26 cellular contexts compared by ENCODE assay signal in the genomic region with DNA sequence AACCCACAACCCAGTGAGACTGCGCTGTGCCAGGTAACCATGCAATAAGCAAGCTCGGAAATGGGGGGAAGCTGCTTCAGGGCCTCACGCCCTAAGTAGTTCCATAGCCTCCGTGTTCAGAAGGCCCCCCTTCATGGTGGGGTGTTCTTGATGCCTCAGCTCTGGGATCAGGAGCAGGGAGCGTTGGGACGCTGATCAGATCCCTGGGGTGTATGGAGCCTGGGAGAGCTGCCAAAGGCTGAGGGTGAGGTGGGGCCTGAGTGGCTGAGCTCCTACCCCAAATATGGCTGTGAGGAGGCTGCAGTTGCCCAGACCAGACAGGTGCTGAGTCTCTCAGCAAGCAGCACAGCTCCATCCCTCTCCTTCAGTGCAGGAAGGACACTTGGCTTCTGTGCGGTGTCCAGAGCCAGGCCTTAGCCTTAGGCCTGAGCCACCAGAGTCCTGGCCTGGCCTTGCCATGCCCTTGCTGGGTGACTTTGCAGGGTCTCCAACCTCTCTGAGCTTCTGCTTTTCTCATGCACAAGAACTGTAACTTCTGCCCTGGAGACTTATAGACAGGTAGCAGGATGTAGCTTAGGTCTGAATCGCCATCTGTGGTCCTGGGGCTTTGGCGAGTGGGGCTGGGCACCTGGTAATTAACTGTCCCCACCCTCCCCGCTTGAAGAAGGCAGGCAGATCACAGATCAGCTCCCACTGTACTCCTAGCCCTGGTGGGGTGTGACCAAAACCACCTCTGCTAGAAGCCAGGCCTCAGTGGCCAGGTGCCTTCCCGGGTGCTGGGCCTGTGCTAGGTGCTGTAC. TPM values are rescaled to one million over a fixed set of nuclear protein-coding genes. Genes with fewer than 3 reads are reported as not detected.
DNase-seq lines count a peak whose midpoint lies in the region; ATAC-seq, FAIRE-seq and TF ChIP-seq lines count a peak whose summit lies in the region.
"Had no signal": no experiment of that assay in that cellular context is flagged by ENCODE, and none has a peak within 500 bp of the region (broad histone marks: within the 10 kb centered on the region; RNA-seq: fewer than 3 reads in every experiment).

No MANE protein-coding gene starts in this region.

- peaks cover 5% of the 10 kb centered on the region for H3K4me1 Mint-ChIP-seq in activated T-cell treated with anti-CD3 and anti-CD28 coated beads, Interleukin-2, amount 50 U/mL, for 24 hours (ENCODE audit: low read depth)

- no peak overlapping the region for H4K91ac ChIP-seq in trophoblast cell (ENCODE audit: low read depth, low read length)

- TF ChIP-seq RAD21 in HepG2 (CRISPR knock-in tag; IDR thresholded peaks at IDR 0.05): no peak

- ATAC-seq in HepG2 (no peak), right lobe of liver (no peak), right cardiac atrium (peak; percentile 9 to 53), GM19328 (IDR thresholded peaks at IDR 0.05; ENCODE audit: unreplicated experiment) (no peak), GM18520 (IDR thresholded peaks at IDR 0.05; ENCODE audit: unreplicated experiment) (no peak)
- ATAC-seq: activated CD4-positive, alpha-beta T cell treated with anti-CD3 and anti-CD28 coated beads for 36 hours; esophagus mucosa had no signal

- H4K20me1 ChIP-seq in HepG2 (ENCODE audit: insufficient read depth, low read length): no peaks in the 10 kb centered on the region

- H2BK5ac ChIP-seq in trophoblast cell (ENCODE audit: low read depth, low read length, poor library complexity): no peak overlapping the region

- no TSS peak for BruUV-seq in HepG2 (replicated peaks; lab: Mats Ljungman, UMichigan)

- H3K79me1 ChIP-seq in trophoblast cell (ENCODE audit: low read length): peaks cover 6% of the 10 kb centered on the region

- peak overlapping the region; percentile 30 for H3K4me2 ChIP-seq in HepG2 (ENCODE audit: low read depth, low read length)
- H3K4me2 ChIP-seq in trophoblast cell (ENCODE audit: low read length): no peak overlapping the region

- CTCF ChIA-PET in HepG2 (lab: Yijun Ruan, JAX; ENCODE audit: low intra/inter-chr PET ratio, low total read pairs): no interaction called here

- H3K4me3 ChIP-seq in HepG2 (replicated peaks in 1 of 3; ENCODE audit: insufficient read depth in 1 of 3, low read depth in 2 of 3, low read length in 3 of 3) (no peak overlapping the region; a peak in 1 of 6 replicates), right lobe of liver (no peak overlapping the region), WERI-Rb-1 (ENCODE audit: low read depth, low read length) (no peak overlapping the region), right cardiac atrium (ENCODE audit: low read length) (no peak overlapping the region), trophoblast cell (ENCODE audit: low read depth, low read length) (no peak overlapping the region)
- H3K4me3 ChIP-seq: vagina had no signal

- TF ChIP-seq POLR2A in HepG2 (IDR thresholded peaks at IDR 0.05; ENCODE audit: insufficient read depth in 1 of 2, low read depth in 2 of 2, low read length in 2 of 2) (no peak), right lobe of liver (IDR thresholded peaks at IDR 0.05) (no peak)

- TF ChIP-seq EP300 in HepG2 (IDR thresholded peaks at IDR 0.05; ENCODE audit: low read depth in 2 of 2, low read length in 2 of 2): no peak
- no peak for TF ChIP-seq EP300 in HepG2 (CRISPR knock-in tag; IDR thresholded peaks at IDR 0.05; ENCODE audit: borderline replicate concordance)

- no peak overlapping the region for H2AFZ ChIP-seq in HepG2 (ENCODE audit: low read length)
- H2AFZ ChIP-seq in trophoblast cell (ENCODE audit: insufficient read depth, low read length, poor library complexity): no peak overlapping the region

- FAIRE-seq in HepG2 (lab: Jason Lieb, UNC): no peak
- FAIRE-seq: TTC549 had no signal

- H2BK12ac ChIP-seq in trophoblast cell (ENCODE audit: low read length): no peak overlapping the region

- H3K27me3 ChIP-seq in HepG2 (ENCODE audit: control insufficient read depth in 1 of 2, insufficient read depth in 2 of 2, low read length in 2 of 2): no peaks in the 10 kb centered on the region; a peak in 1 of 5 replicates
- H3K27me3 ChIP-seq in right lobe of liver: no peaks in the 10 kb centered on the region
- H3K27me3 ChIP-seq in WERI-Rb-1 (ENCODE audit: insufficient read depth, low read depth, severe bottlenecking): no peaks in the 10 kb centered on the region
- no peaks in the 10 kb centered on the region for H3K27me3 ChIP-seq in right cardiac atrium (ENCODE audit: control insufficient read depth, insufficient read depth)
- H3K27me3 ChIP-seq in trophoblast cell (ENCODE audit: insufficient read depth, low read length): peaks cover 3% of the 10 kb centered on the region
- H3K27me3 ChIP-seq: vagina had no signal

- H3K4me3 Mint-ChIP-seq in activated T-cell treated with anti-CD3 and anti-CD28 coated beads, Interleukin-2, amount 50 U/mL, for 24 hours: no peak overlapping the region
- H3K4me3 Mint-ChIP-seq: activated CD4-positive, alpha-beta T cell treated with anti-CD3 and anti-CD28 coated beads for 36 hours; activated naive CD8-positive, alpha-beta T cell; CD4-positive, alpha-beta T cell had no signal

- in situ Hi-C loops in HepG2 (cut with HindIII; ENCODE audit: extremely low pct_ligation_motif_present, low pct_unique_long_range_greater_than_20kb): no loop called here

- no peak overlapping the region for H4K8ac ChIP-seq in trophoblast cell (ENCODE audit: low read depth, low read length)

- H3K9me3 ChIP-seq in HepG2 (ENCODE audit: low read length) (no peaks in the 10 kb centered on the region), right lobe of liver (no peaks in the 10 kb centered on the region), WERI-Rb-1 (ENCODE audit: severe bottlenecking) (no peaks in the 10 kb centered on the region), right cardiac atrium (ENCODE audit: control insufficient read depth, low read length) (no peaks in the 10 kb centered on the region), trophoblast cell (ENCODE audit: insufficient read depth, low read depth, low read length) (no peaks in the 10 kb centered on the region)
- H3K9me3 ChIP-seq: vagina had no signal

- POLR2A ChIA-PET in HepG2 (lab: Yijun Ruan, JAX): interaction anchor here (0.9 to 6.6 kb wide), 3 partner anchors 9 to 79 kb away, joined by 5 to 201 read pairs (median 10); partner anchors contain the start of genes CHCHD10 and SMARCB1

- no peaks in the 10 kb centered on the region for H3K36me3 Mint-ChIP-seq in activated T-cell treated with anti-CD3 and anti-CD28 coated beads, Interleukin-2, amount 50 U/mL, for 24 hours (ENCODE audit: low read depth)
- H3K36me3 Mint-ChIP-seq: activated naive CD8-positive, alpha-beta T cell had no signal

- H3K36me3 ChIP-seq in HepG2 (replicated peaks in 1 of 2; ENCODE audit: control insufficient read depth in 1 of 2, insufficient read depth in 2 of 2, low read length in 2 of 2): no peaks in the 10 kb centered on the region
- no peaks in the 10 kb centered on the region for H3K36me3 ChIP-seq in right lobe of liver
- H3K36me3 ChIP-seq in WERI-Rb-1: no peaks in the 10 kb centered on the region
- no peaks in the 10 kb centered on the region for H3K36me3 ChIP-seq in trophoblast cell (ENCODE audit: control insufficient read depth in 1 of 2, insufficient read depth in 2 of 2, low read length in 2 of 2)
- H3K36me3 ChIP-seq: vagina had no signal

- intact Hi-C loops in HepG2 (cut with micrococcal nuclease; ENCODE audit: unreplicated experiment) (no loop called here), right lobe of liver (cut with DNase I) (loop anchor here (5.0 kb wide), 2 partner anchors 64 to 69 kb away; no protein-coding TSS in a partner anchor), right cardiac atrium (cut with DNase I) (no loop called here)

- 82% methylated on average over 5 of the region's 11 CpGs for WGBS in HepG2 (ENCODE audit: low lambda C conversion rate)
- 83% methylated on average over 6 of the region's 11 CpGs for WGBS in right lobe of liver (ENCODE audit: insufficient coverage, low coverage, low lambda C conversion rate, missing lambda C conversion rate)
- WGBS in right cardiac atrium: 81% methylated on average over 11 of the region's 11 CpGs
- WGBS in trophoblast cell (ENCODE audit: extremely low coverage, insufficient coverage, insufficient read length): no CpG with 5 or more reads among the region's 11 CpGs

- H3K18ac ChIP-seq in trophoblast cell (ENCODE audit: low read length): no peak overlapping the region

- no peak overlapping the region for H3K14ac ChIP-seq in trophoblast cell (ENCODE audit: low read length)

- no peak overlapping the region for H3K4ac ChIP-seq in trophoblast cell (ENCODE audit: low read depth, low read length)

- no peaks in the 10 kb centered on the region for H3K27me3 Mint-ChIP-seq in activated T-cell treated with anti-CD3 and anti-CD28 coated beads, Interleukin-2, amount 50 U/mL, for 24 hours
- H3K27me3 Mint-ChIP-seq: activated naive CD8-positive, alpha-beta T cell; CD4-positive, alpha-beta T cell had no signal

- H4K12ac ChIP-seq in trophoblast cell (ENCODE audit: low read depth, low read length): no peak overlapping the region

- H3K9me3 Mint-ChIP-seq in activated T-cell treated with anti-CD3 and anti-CD28 coated beads, Interleukin-2, amount 50 U/mL, for 24 hours: no peaks in the 10 kb centered on the region
- H3K9me3 Mint-ChIP-seq: CD4-positive, alpha-beta T cell had no signal

- peaks cover 2% of the 10 kb centered on the region for H3K79me2 ChIP-seq in HepG2 (ENCODE audit: insufficient read depth, low read length)
- no peaks in the 10 kb centered on the region for H3K79me2 ChIP-seq in trophoblast cell (ENCODE audit: control insufficient read depth, insufficient read depth, low read length, poor library complexity)

- no peak for TF ChIP-seq CTCF in HepG2 (CRISPR knock-in tag; IDR thresholded peaks at IDR 0.05)
- no peak for TF ChIP-seq CTCF in right lobe of liver (IDR thresholded peaks at IDR 0.05)
- TF ChIP-seq CTCF in WERI-Rb-1 (IDR thresholded peaks at IDR 0.05; ENCODE audit: low read depth, low read length): no peak

- no peak overlapping the region for H2BK120ac ChIP-seq in trophoblast cell (ENCODE audit: insufficient read depth, low read length, poor library complexity)

- H3K27ac Mint-ChIP-seq in activated T-cell treated with anti-CD3 and anti-CD28 coated beads, Interleukin-2, amount 50 U/mL, for 24 hours: no peak overlapping the region
- H3K27ac Mint-ChIP-seq: activated CD4-positive, alpha-beta T cell treated with anti-CD3 and anti-CD28 coated beads for 36 hours; activated naive CD8-positive, alpha-beta T cell; CD4-positive, alpha-beta T cell had no signal

- no peak overlapping the region for H3K23ac ChIP-seq in trophoblast cell (ENCODE audit: low read length)

- DNase-seq in HepG2 (ENCODE audit: low spot score) (no peak), right lobe of liver (no peak), WERI-Rb-1 (peak; percentile 69), right cardiac atrium (peak in 2 of 3 donors; percentile 41 to 80), trophoblast cell (no peak)
- DNase-seq in activated T-cell treated with anti-CD3 and anti-CD28 coated beads, Interleukin-2, amount 50 U/mL, for 24 hours: no peak
- DNase-seq: activated CD4-positive, alpha-beta T cell treated with anti-CD3 and anti-CD28 coated beads for 36 hours; CD4-positive, alpha-beta T cell; DMS53; effector CD8-positive, alpha-beta T cell; GF-D8; midbrain; NCI-H146; NCI-H510A; stimulated activated CD8-positive, alpha-beta memory T cell treated with anti-CD3 and anti-CD28 coated beads, Interleukin-4, amount 100 ng/mL, for 48 hours had no signal

- no peak overlapping the region for H2AK5ac ChIP-seq in trophoblast cell (ENCODE audit: low read length)

- peaks cover 70% of the 10 kb centered on the region for H3K4me1 ChIP-seq in HepG2 (ENCODE audit: insufficient read depth, low read length)
- peaks cover 0 to 9% (median under 1%) of the 10 kb centered on the region in 4 donors for H3K4me1 ChIP-seq in right lobe of liver
- no peaks in the 10 kb centered on the region for H3K4me1 ChIP-seq in right cardiac atrium (ENCODE audit: control insufficient read depth, insufficient read depth, low read length)
- peaks cover 26 to 27% of the 10 kb centered on the region in 2 experiments for H3K4me1 ChIP-seq in trophoblast cell (ENCODE audit: control insufficient read depth in 1 of 2, insufficient read depth in 2 of 2, low read length in 2 of 2)

- H3K9ac ChIP-seq in HepG2 (ENCODE audit: insufficient read depth, low read depth, low read length) (no peak overlapping the region; the same call in 1 of the 2 replicates), trophoblast cell (ENCODE audit: low read length) (no peak overlapping the region)

- H3K27ac ChIP-seq in HepG2 (ENCODE audit: extremely low read length, insufficient read depth, low read length) (no peak overlapping the region), right lobe of liver (no peak overlapping the region), WERI-Rb-1 (peak overlapping the region; percentile 57), right cardiac atrium (ENCODE audit: low read length) (no peak overlapping the region), trophoblast cell (ENCODE audit: low read depth, low read length) (no peak overlapping the region)
- H3K27ac ChIP-seq: vagina had no signal

RNA-seq across cellular contexts. Expression of gene MMP11, which starts 5.3 kb away (rescaled TPM):
- total RNA-seq in HepG2 (2016; rRNA removed; fragmentation: Illumina TruSeq; extraction: Trizol) (2.7 and 8.9 TPM in 2 replicates), right lobe of liver (1 to 10 TPM in 2 of 6 experiments, under 1 TPM in 4; 0.59 to 1.3 (median 0.90) TPM), right cardiac atrium (10 to 100 TPM in 2 of 4 donors, 1 to 10 TPM in 2; 2.8 to 15.4 (median 11.5) TPM)
- 1.8 and 2.5 TPM in 2 replicates for total RNA-seq in HepG2 (2016; cell fraction: cytosol; rRNA removed; fragmentation: Illumina TruSeq; extraction: Trizol; ENCODE audit: low read depth)
- 2.3 and 8.4 TPM in 2 replicates for total RNA-seq in HepG2 (2016; cell fraction: insoluble cytoplasmic fraction; rRNA removed; fragmentation: Illumina TruSeq; extraction: Trizol)
- 2.3 and 2.5 TPM in 2 replicates for total RNA-seq in HepG2 (2016; cell fraction: membrane; rRNA removed; fragmentation: Illumina TruSeq; extraction: Trizol)
- 8.4 and 12.1 TPM in 2 replicates for total RNA-seq in HepG2 (2016; cell fraction: nucleus; rRNA removed; fragmentation: Illumina TruSeq; extraction: Trizol)
- polyA plus RNA-seq in HepG2 (2011; rRNA removed) (28.6 and 88.6 TPM in 2 replicates), right cardiac atrium (5.9 TPM)
- 28.4 and 53.0 TPM in 2 replicates for polyA plus RNA-seq in HepG2 (2011; cell fraction: cytosol; rRNA removed)
- polyA plus RNA-seq in HepG2 (2011; cell fraction: nucleus; rRNA removed): 63.0 and 95.6 TPM in 2 replicates
- polyA plus RNA-seq in HepG2 (2012): 39.9 and 70.8 TPM in 2 replicates
- polyA plus RNA-seq in HepG2 (2016; cell fraction: cytosol; fragmentation: Illumina TruSeq; extraction: Trizol; ENCODE audit: low read depth): 0.88 and 0.92 TPM in 2 replicates
- polyA plus RNA-seq in HepG2 (2016; cell fraction: insoluble cytoplasmic fraction; fragmentation: Illumina TruSeq; extraction: Trizol; ENCODE audit: low read depth): 3.0 and 3.5 TPM in 2 replicates
- polyA plus RNA-seq in HepG2 (2016; cell fraction: membrane; fragmentation: Illumina TruSeq; extraction: Trizol; ENCODE audit: low read depth): 1.7 TPM in 2 replicates
- polyA plus RNA-seq in HepG2 (2016; cell fraction: nucleus; fragmentation: Illumina TruSeq; extraction: Trizol; ENCODE audit: insufficient read depth, low read depth): 13.9 and 17.6 TPM in 2 replicates
- polyA minus RNA-seq in HepG2 (2011; rRNA and poly(A)+ RNA removed; ENCODE audit: low replicate concordance): 28.7 TPM in 1 of 2 replicates, not detected in the other
- 5.1 and 17.3 TPM in 2 replicates for polyA minus RNA-seq in HepG2 (2011; cell fraction: cytosol; rRNA and poly(A)+ RNA removed)
- polyA minus RNA-seq in HepG2 (2011; cell fraction: nucleus; rRNA and poly(A)+ RNA removed): 9.9 and 21.9 TPM in 2 replicates
- polyA plus RNA-seq in trophoblast cell (2013): 3.2 and 3.6 TPM in 2 replicates

RNA-seq across cellular contexts. Expression of gene SMARCB1, which starts 8.8 kb away (rescaled TPM):
- 74.0 and 75.8 TPM in 2 replicates for total RNA-seq in HepG2 (2016; rRNA removed; fragmentation: Illumina TruSeq; extraction: Trizol)
- total RNA-seq in HepG2 (2016; cell fraction: cytosol; rRNA removed; fragmentation: Illumina TruSeq; extraction: Trizol; ENCODE audit: low read depth): 49.5 and 56.5 TPM in 2 replicates
- 57.1 and 69.6 TPM in 2 replicates for total RNA-seq in HepG2 (2016; cell fraction: insoluble cytoplasmic fraction; rRNA removed; fragmentation: Illumina TruSeq; extraction: Trizol)
- 60.2 and 66.9 TPM in 2 replicates for total RNA-seq in HepG2 (2016; cell fraction: membrane; rRNA removed; fragmentation: Illumina TruSeq; extraction: Trizol)
- total RNA-seq in HepG2 (2016; cell fraction: nucleus; rRNA removed; fragmentation: Illumina TruSeq; extraction: Trizol): 33.7 and 37.0 TPM in 2 replicates
- polyA plus RNA-seq in HepG2 (2011; rRNA removed): 150 and 166 TPM in 2 replicates
- 110 and 129 TPM in 2 replicates for polyA plus RNA-seq in HepG2 (2011; cell fraction: cytosol; rRNA removed)
- polyA plus RNA-seq in HepG2 (2011; cell fraction: nucleus; rRNA removed): 88.0 and 96.6 TPM in 2 replicates
- 99.4 and 113 TPM in 2 replicates for polyA plus RNA-seq in HepG2 (2012)
- 78.3 and 90.9 TPM in 2 replicates for polyA plus RNA-seq in HepG2 (2016; cell fraction: cytosol; fragmentation: Illumina TruSeq; extraction: Trizol; ENCODE audit: low read depth)
- 127 and 143 TPM in 2 replicates for polyA plus RNA-seq in HepG2 (2016; cell fraction: insoluble cytoplasmic fraction; fragmentation: Illumina TruSeq; extraction: Trizol; ENCODE audit: low read depth)
- polyA plus RNA-seq in HepG2 (2016; cell fraction: membrane; fragmentation: Illumina TruSeq; extraction: Trizol; ENCODE audit: low read depth): 82.2 and 92.9 TPM in 2 replicates
- polyA plus RNA-seq in HepG2 (2016; cell fraction: nucleus; fragmentation: Illumina TruSeq; extraction: Trizol; ENCODE audit: insufficient read depth, low read depth): 92.2 and 94.0 TPM in 2 replicates
- polyA minus RNA-seq in HepG2 (2011; rRNA and poly(A)+ RNA removed; ENCODE audit: low replicate concordance): 77.2 and 97.6 TPM in 2 replicates
- 35.3 and 48.0 TPM in 2 replicates for polyA minus RNA-seq in HepG2 (2011; cell fraction: cytosol; rRNA and poly(A)+ RNA removed)
- 55.2 and 55.9 TPM in 2 replicates for polyA minus RNA-seq in HepG2 (2011; cell fraction: nucleus; rRNA and poly(A)+ RNA removed)
- total RNA-seq in right lobe of liver: 10 to 100 TPM; 19.9 to 70.2 (median 25.3) TPM
- total RNA-seq in right cardiac atrium: 10 to 100 TPM; 48.8 to 55.9 (median 49.4) TPM
- polyA plus RNA-seq in right cardiac atrium: 41.1 TPM
- polyA plus RNA-seq in trophoblast cell (2013): 69.1 and 71.9 TPM in 2 replicates

RNA-seq across cellular contexts. Expression of gene CHCHD10, which starts 10.2 kb away (rescaled TPM):
- total RNA-seq in HepG2 (2016; rRNA removed; fragmentation: Illumina TruSeq; extraction: Trizol) (59.1 and 62.8 TPM in 2 replicates), right lobe of liver (100 to 1,000 TPM; 133 to 416 (median 252) TPM), right cardiac atrium (1,000 to 10,000 TPM in 3 of 4 donors, 100 to 1,000 TPM in 1; 993 to 1,434 (median 1,175) TPM)
- total RNA-seq in HepG2 (2016; cell fraction: cytosol; rRNA removed; fragmentation: Illumina TruSeq; extraction: Trizol; ENCODE audit: low read depth): 34.5 and 34.6 TPM in 2 replicates
- total RNA-seq in HepG2 (2016; cell fraction: insoluble cytoplasmic fraction; rRNA removed; fragmentation: Illumina TruSeq; extraction: Trizol): 56.2 and 62.6 TPM in 2 replicates
- 61.2 and 64.2 TPM in 2 replicates for total RNA-seq in HepG2 (2016; cell fraction: membrane; rRNA removed; fragmentation: Illumina TruSeq; extraction: Trizol)
- 31.4 and 47.6 TPM in 2 replicates for total RNA-seq in HepG2 (2016; cell fraction: nucleus; rRNA removed; fragmentation: Illumina TruSeq; extraction: Trizol)
- polyA plus RNA-seq in HepG2 (2011; rRNA removed) (37.0 and 60.2 TPM in 2 replicates), right cardiac atrium (1,153 TPM)
- polyA plus RNA-seq in HepG2 (2011; cell fraction: cytosol; rRNA removed): 42.3 and 49.1 TPM in 2 replicates
- polyA plus RNA-seq in HepG2 (2011; cell fraction: nucleus; rRNA removed): 45.9 and 96.4 TPM in 2 replicates
- polyA plus RNA-seq in HepG2 (2012): 103 and 194 TPM in 2 replicates
- polyA plus RNA-seq in HepG2 (2016; cell fraction: cytosol; fragmentation: Illumina TruSeq; extraction: Trizol; ENCODE audit: low read depth): 73.1 and 74.3 TPM in 2 replicates
- polyA plus RNA-seq in HepG2 (2016; cell fraction: insoluble cytoplasmic fraction; fragmentation: Illumina TruSeq; extraction: Trizol; ENCODE audit: low read depth): 91.0 and 122 TPM in 2 replicates
- polyA plus RNA-seq in HepG2 (2016; cell fraction: membrane; fragmentation: Illumina TruSeq; extraction: Trizol; ENCODE audit: low read depth): 101 and 107 TPM in 2 replicates
- polyA plus RNA-seq in HepG2 (2016; cell fraction: nucleus; fragmentation: Illumina TruSeq; extraction: Trizol; ENCODE audit: insufficient read depth, low read depth): 107 and 123 TPM in 2 replicates
- polyA minus RNA-seq in HepG2 (2011; rRNA and poly(A)+ RNA removed; ENCODE audit: low replicate concordance): 99.0 and 111 TPM in 2 replicates
- polyA minus RNA-seq in HepG2 (2011; cell fraction: cytosol; rRNA and poly(A)+ RNA removed): 44.8 and 90.8 TPM in 2 replicates
- 4.2 and 14.9 TPM in 2 replicates for polyA minus RNA-seq in HepG2 (2011; cell fraction: nucleus; rRNA and poly(A)+ RNA removed)
- 50.2 and 52.6 TPM in 2 replicates for polyA plus RNA-seq in trophoblast cell (2013)
- polyA plus RNA-seq: neural cell had no signal

RNA-seq across cellular contexts. Expression of gene C22orf15, which starts 15.2 kb away (rescaled TPM):
- total RNA-seq in HepG2 (2016; rRNA removed; fragmentation: Illumina TruSeq; extraction: Trizol) (not detected in 2 replicates), right lobe of liver (not detected), right cardiac atrium (under 1 TPM in 1 of 4 donors, not detected in 3; 0.21 TPM)
- total RNA-seq in HepG2 (2016; cell fraction: cytosol; rRNA removed; fragmentation: Illumina TruSeq; extraction: Trizol; ENCODE audit: low read depth): not detected in 2 replicates
- total RNA-seq in HepG2 (2016; cell fraction: insoluble cytoplasmic fraction; rRNA removed; fragmentation: Illumina TruSeq; extraction: Trizol): not detected in 2 replicates
- total RNA-seq in HepG2 (2016; cell fraction: membrane; rRNA removed; fragmentation: Illumina TruSeq; extraction: Trizol): not detected in 2 replicates
- not detected in 2 replicates for total RNA-seq in HepG2 (2016; cell fraction: nucleus; rRNA removed; fragmentation: Illumina TruSeq; extraction: Trizol)
- polyA plus RNA-seq in HepG2 (2011; rRNA removed) (0.07 TPM in 1 of 2 replicates, not detected in the other), right cardiac atrium (not detected)
- polyA plus RNA-seq in HepG2 (2011; cell fraction: cytosol; rRNA removed): not detected in 2 replicates
- polyA plus RNA-seq in HepG2 (2011; cell fraction: nucleus; rRNA removed): not detected in 2 replicates
- 0.12 and 0.28 TPM in 2 replicates for polyA plus RNA-seq in HepG2 (2012)
- not detected in 2 replicates for polyA plus RNA-seq in HepG2 (2016; cell fraction: cytosol; fragmentation: Illumina TruSeq; extraction: Trizol; ENCODE audit: low read depth)
- not detected in 2 replicates for polyA plus RNA-seq in HepG2 (2016; cell fraction: insoluble cytoplasmic fraction; fragmentation: Illumina TruSeq; extraction: Trizol; ENCODE audit: low read depth)
- not detected in 2 replicates for polyA plus RNA-seq in HepG2 (2016; cell fraction: membrane; fragmentation: Illumina TruSeq; extraction: Trizol; ENCODE audit: low read depth)
- polyA plus RNA-seq in HepG2 (2016; cell fraction: nucleus; fragmentation: Illumina TruSeq; extraction: Trizol; ENCODE audit: insufficient read depth, low read depth): not detected in 2 replicates
- polyA minus RNA-seq in HepG2 (2011; rRNA and poly(A)+ RNA removed; ENCODE audit: low replicate concordance): 0.07 and 0.22 TPM in 2 replicates
- polyA minus RNA-seq in HepG2 (2011; cell fraction: cytosol; rRNA and poly(A)+ RNA removed): not detected in 2 replicates
- polyA minus RNA-seq in HepG2 (2011; cell fraction: nucleus; rRNA and poly(A)+ RNA removed): not detected in 2 replicates
- polyA plus RNA-seq in trophoblast cell (2013): 0.01 and 0.06 TPM in 2 replicates
- total RNA-seq: chondrocyte, esophagus mucosa, left lobe of liver, MCF 10A, vagina had no signal
- polyA plus RNA-seq: neural cell had no signal

RNA-seq across cellular contexts. Expression of gene VPREB3, which starts 23.8 kb away (rescaled TPM):
- not detected in 2 replicates for total RNA-seq in HepG2 (2016; rRNA removed; fragmentation: Illumina TruSeq; extraction: Trizol)
- total RNA-seq in HepG2 (2016; cell fraction: cytosol; rRNA removed; fragmentation: Illumina TruSeq; extraction: Trizol; ENCODE audit: low read depth): not detected in 2 replicates
- not detected in 2 replicates for total RNA-seq in HepG2 (2016; cell fraction: insoluble cytoplasmic fraction; rRNA removed; fragmentation: Illumina TruSeq; extraction: Trizol)
- total RNA-seq in HepG2 (2016; cell fraction: membrane; rRNA removed; fragmentation: Illumina TruSeq; extraction: Trizol): not detected in 2 replicates
- total RNA-seq in HepG2 (2016; cell fraction: nucleus; rRNA removed; fragmentation: Illumina TruSeq; extraction: Trizol): not detected in 2 replicates
- polyA plus RNA-seq in HepG2 (2011; rRNA removed): 0.22 and 0.35 TPM in 2 replicates
- 0.14 TPM in 1 of 2 replicates, not detected in the other for polyA plus RNA-seq in HepG2 (2011; cell fraction: cytosol; rRNA removed)
- 0.57 TPM in 1 of 2 replicates, not detected in the other for polyA plus RNA-seq in HepG2 (2011; cell fraction: nucleus; rRNA removed)
- 0.30 and 0.76 TPM in 2 replicates for polyA plus RNA-seq in HepG2 (2012)
- polyA plus RNA-seq in HepG2 (2016; cell fraction: cytosol; fragmentation: Illumina TruSeq; extraction: Trizol; ENCODE audit: low read depth): not detected in 2 replicates
- polyA plus RNA-seq in HepG2 (2016; cell fraction: insoluble cytoplasmic fraction; fragmentation: Illumina TruSeq; extraction: Trizol; ENCODE audit: low read depth): not detected in 2 replicates
- polyA plus RNA-seq in HepG2 (2016; cell fraction: membrane; fragmentation: Illumina TruSeq; extraction: Trizol; ENCODE audit: low read depth): not detected in 2 replicates
- polyA plus RNA-seq in HepG2 (2016; cell fraction: nucleus; fragmentation: Illumina TruSeq; extraction: Trizol; ENCODE audit: insufficient read depth, low read depth): not detected in 2 replicates
- polyA minus RNA-seq in HepG2 (2011; rRNA and poly(A)+ RNA removed; ENCODE audit: low replicate concordance): 2.1 TPM in 2 replicates
- not detected in 2 replicates for polyA minus RNA-seq in HepG2 (2011; cell fraction: cytosol; rRNA and poly(A)+ RNA removed)
- polyA minus RNA-seq in HepG2 (2011; cell fraction: nucleus; rRNA and poly(A)+ RNA removed): not detected in 2 replicates
- 1 to 10 TPM in 2 of 6 experiments, under 1 TPM in 3, not detected in 1; 0.59 to 3.9 (median 0.70) TPM for total RNA-seq in right lobe of liver
- total RNA-seq in right cardiac atrium: under 1 TPM in 2 of 4 donors, not detected in 2; 0.40 to 0.41 TPM
- polyA plus RNA-seq in right cardiac atrium: 0.61 TPM
- 0.19 and 0.37 TPM in 2 replicates for polyA plus RNA-seq in trophoblast cell (2013)
- total RNA-seq: CD4-positive, alpha-beta T cell; chondrocyte; glomerular endothelial cell; MCF 10A; vagina had no signal
- polyA plus RNA-seq: neural cell had no signal

Comparison
In these comparisons a context has a peak if more than half of its experiments do, and no peak if none do; other contexts are left out.
1. intact Hi-C loops: an anchor here in right lobe of liver (5.0 kb wide); none called in HepG2 and right cardiac atrium.
2. ATAC-seq: peak in right cardiac atrium (2 of 2); none in HepG2 (single experiment), right lobe of liver (0 of 4), GM19328 (single experiment) and GM18520 (single experiment).
3. DNase-seq: peak in WERI-Rb-1 (single experiment) and right cardiac atrium (2 of 3); none in HepG2 (single experiment), right lobe of liver (0 of 3), activated T-cell treated with anti-CD3 and anti-CD28 coated beads, Interleukin-2, amount 50 U/mL, for 24 hours (single experiment) and trophoblast cell (0 of 2).